Comparison of ENCODE assay signal across 1 cellular context in genomic region chr6:33566182-33567084, GRCh38.
TF ChIP-seq lines count a peak whose summit lies in the region.

No MANE protein-coding gene starts in this region.

TF ChIP-seq in HepG2, 621 proteins besides CTCF, POLR2A, EP300 and RAD21:
- TF ChIP-seq KMT2B (CRISPR knock-in tag; IDR thresholded peaks at IDR 0.05) (no peak), HNRNPK (IDR thresholded peaks at IDR 0.05; ENCODE audit: low read depth, low read length, poor library complexity, severe bottlenecking) (peak; percentile 98)
